In the genomic region with DNA sequence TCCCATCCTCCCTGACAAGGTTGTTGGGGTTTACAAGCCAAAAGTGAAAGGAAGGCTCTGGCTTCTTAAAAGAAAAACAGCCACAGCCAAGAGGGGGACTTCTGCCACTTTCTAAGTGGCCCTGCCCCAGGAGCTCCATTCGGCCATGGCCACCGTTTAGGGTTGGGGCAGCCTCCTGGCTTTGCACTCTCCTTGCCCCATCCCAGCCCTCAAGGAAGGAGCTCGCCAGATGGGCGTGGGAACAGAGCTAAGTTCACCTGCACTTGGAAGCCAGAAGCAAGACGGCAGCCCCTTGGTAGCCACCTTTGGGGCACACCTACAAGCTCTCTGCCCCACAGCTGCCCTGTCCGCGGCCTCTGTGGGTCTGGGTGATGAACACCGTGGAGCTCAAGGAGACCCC, we compare ENCODE assay signal across 26 cellular contexts.
"Had no signal": no experiment of that assay in that cellular context is flagged by ENCODE, and none has a peak within 500 bp of the region (broad histone marks: within the 10 kb centered on the region; RNA-seq: fewer than 3 reads in every experiment).

No MANE protein-coding gene starts in this region.

- H3K9me3 ChIP-seq: colonic mucosa, esophagus muscularis mucosa, esophagus squamous epithelium, gastrocnemius medialis, gastroesophageal sphincter, heart right ventricle had no signal

- DNase-seq: colonic mucosa; cortex of kidney; dermis blood vessel endothelial cell; dorsolateral prefrontal cortex; effector CD4-positive, alpha-beta T cell; effector CD8-positive, alpha-beta T cell; effector memory CD4-positive, alpha-beta T cell; effector memory CD8-positive, alpha-beta T cell; erythroblast; esophagus squamous epithelium; foreskin fibroblast; foreskin keratinocyte; foreskin melanocyte; gastrocnemius medialis; glutamatergic neuron; head of caudate nucleus; heart right ventricle had no signal

- H3K36me3 ChIP-seq: colonic mucosa, esophagus muscularis mucosa, esophagus squamous epithelium, gastrocnemius medialis, gastroesophageal sphincter, heart right ventricle had no signal

- H3K4me3 ChIP-seq: colonic mucosa, coronary artery, dorsolateral prefrontal cortex, esophagus muscularis mucosa, esophagus squamous epithelium, gastrocnemius medialis, gastroesophageal sphincter, heart right ventricle had no signal

- H3K4me1 ChIP-seq: foreskin keratinocyte, gastrocnemius medialis had no signal

- H3K27me3 ChIP-seq: colonic mucosa, dorsolateral prefrontal cortex, foreskin keratinocyte, gastrocnemius medialis had no signal

- ATAC-seq: effector memory CD8-positive, alpha-beta T cell; esophagus mucosa; foreskin keratinocyte; gastrocnemius medialis; gastroesophageal sphincter; heart right ventricle had no signal

- H3K27ac ChIP-seq: colonic mucosa, coronary artery, dorsolateral prefrontal cortex, epithelial cell of prostate, esophagus muscularis mucosa, esophagus squamous epithelium, foreskin keratinocyte, gastrocnemius medialis, gastroesophageal sphincter, heart right ventricle had no signal

- FAIRE-seq: colon, endometrium, endothelial cell of umbilical vein, frontal cortex had no signal
